In the genomic region with DNA sequence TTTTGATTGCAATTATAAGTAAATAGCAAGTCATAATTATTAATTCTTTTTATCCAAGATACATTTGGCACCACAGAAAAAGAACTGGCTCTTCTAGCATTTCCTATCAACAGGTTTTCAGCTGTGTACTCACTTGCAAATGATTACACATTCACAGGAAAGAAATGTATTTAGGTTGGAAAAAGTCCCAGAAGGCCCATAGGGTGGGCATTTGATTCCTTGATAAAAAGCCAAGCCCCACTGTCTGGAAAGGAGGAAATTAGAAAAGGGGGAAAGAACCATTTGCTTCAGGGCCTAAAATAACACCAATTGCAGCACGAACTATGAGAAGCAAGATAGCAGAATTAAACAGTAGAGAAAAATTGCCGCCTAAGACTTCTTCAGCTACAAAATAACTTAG, we compare ENCODE assay signal across 15 cellular contexts.
DNase-seq lines count a peak whose midpoint lies in the region; ATAC-seq and TF ChIP-seq lines count a peak whose summit lies in the region.
"Had no signal": no experiment of that assay in that cellular context is flagged by ENCODE, and none has a peak within 500 bp of the region (broad histone marks: within the 10 kb centered on the region; RNA-seq: fewer than 3 reads in every experiment).

No MANE protein-coding gene starts in this region.

- H3K4me3 ChIP-seq in A673 (ENCODE audit: low read depth, low read length, poor library complexity, severe bottlenecking), result no peak overlapping the region
- H3K4me3 ChIP-seq in cardiac fibroblast (replicated peaks in 1 of 2; ENCODE audit: low read depth in 2 of 2, low read length in 2 of 2), result no peak overlapping the region
- H3K4me3 ChIP-seq: left lung had no signal

- no peak overlapping the region for H3K4me3 Mint-ChIP-seq in mesothelial cell of epicardium
- H3K4me3 Mint-ChIP-seq in activated CD4-positive, alpha-beta T cell treated with anti-CD3 and anti-CD28 coated beads, Interleukin-2, amount 10 ng/mL, durations not matched to agents 7 days and 5 days, result no peak overlapping the region
- H3K4me3 Mint-ChIP-seq: activated naive CD8-positive, alpha-beta T cell; naive thymus-derived CD4-positive, alpha-beta T cell; T-helper 17 cell had no signal

- H3K4me1 ChIP-seq in A673 (ENCODE audit: insufficient read depth, low read length, poor library complexity, severe bottlenecking), result peaks cover 26% of the 10 kb centered on the region
- H3K4me1 ChIP-seq: left lung had no signal

- H3K36me3 ChIP-seq in A673 (ENCODE audit: insufficient read depth, low read length, poor library complexity, severe bottlenecking), result no peaks in the 10 kb centered on the region
- H3K36me3 ChIP-seq: left lung had no signal

- DNase-seq in A673 (ENCODE audit: low spot score) (peak; percentile 37), NCI-H1092 treated with DMSO at 0.1 percent for 48 hours (lab: John Stamatoyannopoulos, UW) (peak; percentile 99), cardiac fibroblast (ENCODE audit: low read depth in 2 of 2) (peak; percentile 71 to 85), mesothelial cell of epicardium (ENCODE audit: low spot score in 2 of 2, unreplicated experiment in 2 of 2) (no peak), D341Med (ENCODE audit: low spot score) (no peak)
- DNase-seq in activated CD4-positive, alpha-beta T cell treated with anti-CD3 and anti-CD28 coated beads, Interleukin-2, amount 10 ng/mL, durations not matched to agents 7 days and 5 days, result no peak
- DNase-seq: activated T-cell treated with anti-CD3 and anti-CD28 coated beads for 4 hours; left lung; naive thymus-derived CD4-positive, alpha-beta T cell; NCI-H510A; stimulated activated naive CD8-positive, alpha-beta T cell treated with anti-CD3 and anti-CD28 coated beads, Interleukin-15, Interleukin-2, amounts not matched to agents 100 U/mL and 50 U/mL, for 24 hours; T-helper 17 cell had no signal

- CTCF ChIA-PET in A673 (lab: Charles Lee), result no interaction called here
- CTCF ChIA-PET in activated CD4-positive, alpha-beta T cell treated with anti-CD3 and anti-CD28 coated beads, Interleukin-2, amount 10 ng/mL, durations not matched to agents 7 days and 5 days (lab: Charles Lee), result no interaction called here

- H3K4me1 Mint-ChIP-seq in mesothelial cell of epicardium, result peaks cover 27% of the 10 kb centered on the region
- no peaks in the 10 kb centered on the region for H3K4me1 Mint-ChIP-seq in activated CD4-positive, alpha-beta T cell treated with anti-CD3 and anti-CD28 coated beads, Interleukin-2, amount 10 ng/mL, durations not matched to agents 7 days and 5 days
- H3K4me1 Mint-ChIP-seq: naive thymus-derived CD4-positive, alpha-beta T cell; T-helper 17 cell had no signal

- H3K27me3 Mint-ChIP-seq in mesothelial cell of epicardium (ENCODE audit: low read depth), result no peaks in the 10 kb centered on the region
- no peaks in the 10 kb centered on the region for H3K27me3 Mint-ChIP-seq in activated CD4-positive, alpha-beta T cell treated with anti-CD3 and anti-CD28 coated beads, Interleukin-2, amount 10 ng/mL, durations not matched to agents 7 days and 5 days
- H3K27me3 Mint-ChIP-seq: T-helper 17 cell had no signal

- peak overlapping the region; percentile 57 for H3K27ac ChIP-seq in A673 (ENCODE audit: low read depth, low read length, poor library complexity, severe bottlenecking)
- H3K27ac ChIP-seq: left lung had no signal

- H3K9me3 Mint-ChIP-seq in mesothelial cell of epicardium, result peaks cover 10% of the 10 kb centered on the region
- no peaks in the 10 kb centered on the region for H3K9me3 Mint-ChIP-seq in activated CD4-positive, alpha-beta T cell treated with anti-CD3 and anti-CD28 coated beads, Interleukin-2, amount 10 ng/mL, durations not matched to agents 7 days and 5 days

- ATAC-seq in GM19035 (IDR thresholded peaks at IDR 0.05; ENCODE audit: unreplicated experiment) (no peak), HG03439 (IDR thresholded peaks at IDR 0.05; ENCODE audit: unreplicated experiment) (no peak)
- ATAC-seq: left lung; naive thymus-derived CD4-positive, alpha-beta T cell; stimulated activated naive CD8-positive, alpha-beta T cell treated with anti-CD3 and anti-CD28 coated beads, Interleukin-15, Interleukin-2, amounts not matched to agents 100 U/mL and 50 U/mL, for 24 hours; T-helper 17 cell had no signal

- intact Hi-C loops in A673 (cut with micrococcal nuclease; ENCODE audit: unreplicated experiment), result no loop called here

- peak overlapping the region; percentile 55 for H3K27ac Mint-ChIP-seq in mesothelial cell of epicardium
- no peak overlapping the region for H3K27ac Mint-ChIP-seq in activated CD4-positive, alpha-beta T cell treated with anti-CD3 and anti-CD28 coated beads, Interleukin-2, amount 10 ng/mL, durations not matched to agents 7 days and 5 days
- H3K27ac Mint-ChIP-seq: activated naive CD8-positive, alpha-beta T cell; naive thymus-derived CD4-positive, alpha-beta T cell; T-helper 17 cell had no signal

- TF ChIP-seq CTCF in A673 (conservative IDR thresholded peaks at IDR 0.05; ENCODE audit: low read depth, low read length) (no peak), cardiac fibroblast (IDR thresholded peaks at IDR 0.05; ENCODE audit: low read depth, low read length) (no peak), mesothelial cell of epicardium (IDR thresholded peaks at IDR 0.05; ENCODE audit: unreplicated experiment) (no peak)

- H3K9me3 ChIP-seq in A673 (ENCODE audit: low read depth, low read length, poor library complexity, severe bottlenecking), result no peaks in the 10 kb centered on the region
- H3K9me3 ChIP-seq: left lung had no signal

- H3K27me3 ChIP-seq in A673 (replicated peaks; ENCODE audit: insufficient read depth, low read depth, low read length, poor library complexity), result no peaks in the 10 kb centered on the region
- H3K27me3 ChIP-seq: left lung had no signal

- H3K36me3 Mint-ChIP-seq in mesothelial cell of epicardium, result peaks cover 5% of the 10 kb centered on the region
- no peaks in the 10 kb centered on the region for H3K36me3 Mint-ChIP-seq in activated CD4-positive, alpha-beta T cell treated with anti-CD3 and anti-CD28 coated beads, Interleukin-2, amount 10 ng/mL, durations not matched to agents 7 days and 5 days (ENCODE audit: low read depth)
- H3K36me3 Mint-ChIP-seq: activated naive CD8-positive, alpha-beta T cell; naive thymus-derived CD4-positive, alpha-beta T cell had no signal

- no TSS peak for BruUV-seq in A673 (replicated peaks; lab: Mats Ljungman, UMichigan)

- POLR2A ChIA-PET in A673 (lab: Charles Lee; ENCODE audit: low non-redundant PET), result no interaction called here
- POLR2A ChIA-PET in activated CD4-positive, alpha-beta T cell treated with anti-CD3 and anti-CD28 coated beads, Interleukin-2, amount 10 ng/mL, durations not matched to agents 7 days and 5 days (lab: Charles Lee), result no interaction called here

Comparison
In these comparisons a context has a peak if more than half of its experiments do, and no peak if none do; other contexts are left out.
1. DNase-seq: peak in A673 (single experiment), NCI-H1092 treated with DMSO at 0.1 percent for 48 hours (single experiment) and cardiac fibroblast (2 of 2); none in mesothelial cell of epicardium (0 of 2), activated CD4-positive, alpha-beta T cell treated with anti-CD3 and anti-CD28 coated beads, Interleukin-2, amount 10 ng/mL, durations not matched to agents 7 days and 5 days (single experiment) and D341Med (single experiment).